In genomic region chrX:24081661-24082154, GRCh38 we compare ENCODE assay signal across 1 cellular context.
TF ChIP-seq lines count a peak whose summit lies in the region.

No MANE protein-coding gene starts in this region.

TF ChIP-seq in HEK293, 187 proteins besides CTCF, POLR2A, EP300 and RAD21 (continued from another document):
- TF ChIP-seq, protein P1, sequence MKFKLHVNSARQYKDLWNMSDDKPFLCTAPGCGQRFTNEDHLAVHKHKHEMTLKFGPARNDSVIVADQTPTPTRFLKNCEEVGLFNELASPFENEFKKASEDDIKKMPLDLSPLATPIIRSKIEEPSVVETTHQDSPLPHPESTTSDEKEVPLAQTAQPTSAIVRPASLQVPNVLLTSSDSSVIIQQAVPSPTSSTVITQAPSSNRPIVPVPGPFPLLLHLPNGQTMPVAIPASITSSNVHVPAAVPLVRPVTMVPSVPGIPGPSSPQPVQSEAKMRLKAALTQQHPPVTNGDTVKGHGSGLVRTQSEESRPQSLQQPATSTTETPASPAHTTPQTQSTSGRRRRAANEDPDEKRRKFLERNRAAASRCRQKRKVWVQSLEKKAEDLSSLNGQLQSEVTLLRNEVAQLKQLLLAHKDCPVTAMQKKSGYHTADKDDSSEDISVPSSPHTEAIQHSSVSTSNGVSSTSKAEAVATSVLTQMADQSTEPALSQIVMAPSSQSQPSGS (tag by site-specific recombination; IDR thresholded peaks at IDR 0.05; ENCODE audit: low read depth), result no peak
- no peak for TF ChIP-seq SALL2 (tag by site-specific recombination; IDR thresholded peaks at IDR 0.05; ENCODE audit: borderline replicate concordance)
- no peak for TF ChIP-seq ZNF785 (tag by site-specific recombination; IDR thresholded peaks at IDR 0.05)
- TF ChIP-seq REPIN1 (tag by site-specific recombination; IDR thresholded peaks at IDR 0.05; ENCODE audit: low read depth), result no peak
- no peak for TF ChIP-seq ZBTB49 (tag by site-specific recombination; IDR thresholded peaks at IDR 0.05; ENCODE audit: low read depth)
- peak; percentile 38 for TF ChIP-seq EGR2 (tag by site-specific recombination; IDR thresholded peaks at IDR 0.05; ENCODE audit: low read depth)
- TF ChIP-seq ZBTB26 (tag by site-specific recombination; optimal IDR thresholded peaks at IDR 0.05), result peak; percentile 25
- TF ChIP-seq ZBTB17 (tag by site-specific recombination; IDR thresholded peaks at IDR 0.05), result peak; percentile 87
- TF ChIP-seq ZFP69B (tag by site-specific recombination; IDR thresholded peaks at IDR 0.05), result peak; percentile 27; the same call in 1 of the 2 replicates
- no peak for TF ChIP-seq ZFP37 (tag by site-specific recombination; IDR thresholded peaks at IDR 0.05)
- no peak for TF ChIP-seq ZNF202 (tag by site-specific recombination; IDR thresholded peaks at IDR 0.05; ENCODE audit: borderline replicate concordance)
- TF ChIP-seq ZNF341 (tag by site-specific recombination; IDR thresholded peaks at IDR 0.05; ENCODE audit: low read depth), result peak; percentile 96
- no peak for TF ChIP-seq ZNF18 (tag by site-specific recombination; IDR thresholded peaks at IDR 0.05)
- TF ChIP-seq KLF8 (tag by site-specific recombination; IDR thresholded peaks at IDR 0.05), result peak; percentile 70; the same call in 1 of the 2 replicates
